34 cellular contexts compared by ENCODE assay signal in the genomic region with DNA sequence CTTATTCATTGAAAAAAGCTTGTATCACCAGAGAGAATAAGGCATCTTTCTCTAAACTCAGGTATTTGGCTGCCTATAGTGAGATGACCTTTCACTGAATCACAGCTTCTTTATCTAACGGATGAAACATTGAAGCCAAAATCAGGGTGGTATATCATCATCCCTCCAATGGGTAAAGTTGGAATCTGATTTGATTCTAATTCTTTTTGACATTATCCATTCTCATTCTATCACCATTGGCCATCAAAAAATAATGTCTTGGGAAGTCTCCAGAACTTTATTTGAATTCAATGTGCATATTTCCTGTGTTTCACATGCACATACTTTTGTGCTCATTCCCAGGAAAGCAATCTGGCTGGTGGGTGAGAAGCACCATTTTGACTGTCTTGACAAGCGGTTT.
"Had no signal": no experiment of that assay in that cellular context is flagged by ENCODE, and none has a peak within 500 bp of the region (broad histone marks: within the 10 kb centered on the region; RNA-seq: fewer than 3 reads in every experiment).

No MANE protein-coding gene starts in this region.

- H3K9ac ChIP-seq: KMS-11 had no signal

- H3K27ac ChIP-seq: KMS-11 had no signal

- H3K4me3 ChIP-seq: MG63 had no signal

- DNase-seq: Karpas-422, Kasumi-1, MG63, MM.1S, MV-4-11, NCI-H1048, NCI-H1092, NCI-H1092 treated with DMSO at 0.1 percent for 48 hours, NCI-H1105, NCI-H1105 treated with DMSO at 0.1 percent for 48 hours, NCI-H1417, NCI-H1417 treated with DMSO at 0.1 percent for 48 hours, NCI-H1436, NCI-H1436 treated with DMSO at 0.1 percent for 48 hours, NCI-H146, NCI-H1694, NCI-H1694 treated with DMSO at 0.1 percent for 48 hours, NCI-H187, NCI-H187 treated with DMSO at 0.1 percent for 48 hours, NCI-H1930, NCI-H2029, NCI-H2029 treated with DMSO at 0.1 percent for 48 hours, NCI-H2081, NCI-H2081 treated with DMSO at 0.1 percent for 48 hours, NCI-H2107, NCI-H2171, NCI-H2171 treated with DMSO at 0.1 percent for 48 hours, NCI-H2227 treated with DMSO at 0.1 percent for 48 hours, NCI-H226, NCI-H345, NCI-H446, NCI-H446 treated with DMSO at 0.1 percent for 48 hours, NCI-H510A had no signal

- H3K9me3 ChIP-seq: MG63 had no signal

- H3K4me2 ChIP-seq: KMS-11 had no signal

- H3K27me3 ChIP-seq: MG63 had no signal

- H3K36me3 ChIP-seq: MG63 had no signal
